ENCODE assay signal across 12 cellular contexts in genomic region chr12:45299132-45299692, GRCh38.
DNase-seq lines count a peak whose midpoint lies in the region; ATAC-seq, FAIRE-seq and TF ChIP-seq lines count a peak whose summit lies in the region.
"Had no signal": no experiment of that assay in that cellular context is flagged by ENCODE, and none has a peak within 500 bp of the region (broad histone marks: within the 10 kb centered on the region; RNA-seq: fewer than 3 reads in every experiment).

No MANE protein-coding gene starts in this region.

- TF ChIP-seq EP300 in K562 (IDR thresholded peaks at IDR 0.05; ENCODE audit: low read length): no peak; the same call in 1 of the 2 replicates

- 0 out of 3 replicates have a peak, but pooled peaks cover 4% of the 10 kb centered on the region for H3K36me3 ChIP-seq in K562 (ENCODE audit: control insufficient read depth, insufficient read depth, low read length)
- H3K36me3 ChIP-seq in left lung: peaks cover 0 to 4% of the 10 kb centered on the region in 2 donors

- H3K27me3 ChIP-seq in K562 (ENCODE audit: control insufficient read depth in 2 of 2, insufficient read depth in 2 of 2, low read length in 2 of 2) (no peaks in the 10 kb centered on the region), left lung (no peaks in the 10 kb centered on the region)
- H3K27me3 ChIP-seq: BLaER1 treated with 17β-estradiol and CSF1 and Interleukin-3, amounts not matched to agents 10 nM and 100 nM had no signal

- no peaks in the 10 kb centered on the region for H3K9me3 ChIP-seq in K562 (replicated peaks; ENCODE audit: control insufficient read depth, insufficient read depth, low read depth, low read length)
- H3K9me3 ChIP-seq in left lung: no peaks in the 10 kb centered on the region
- H3K9me3 ChIP-seq: BLaER1 treated with 17β-estradiol and CSF1 and Interleukin-3, amounts not matched to agents 10 nM and 100 nM had no signal

- in situ Hi-C loops in K562 (cut with MboI): no loop called here

- 5% methylated on average over 5 of the region's 5 CpGs for WGBS in K562 (ENCODE audit: insufficient coverage, low coverage, missing lambda C conversion rate)

- TF ChIP-seq CTCF in AG04449 (IDR thresholded peaks at IDR 0.05; ENCODE audit: insufficient read depth, low read length, missing control alignments) (no peak), K562 (IDR thresholded peaks at IDR 0.05 in 2 of 3, conservative IDR thresholded peaks at IDR 0.05 in 1 of 3; ENCODE audit: insufficient read depth in 2 of 3, low read depth in 1 of 3, low read length in 3 of 3) (no peak), left lung (IDR thresholded peaks at IDR 0.05) (no peak)

- H3K9me1 ChIP-seq in K562 (ENCODE audit: control insufficient read depth, insufficient read depth, low read length): no peaks in the 10 kb centered on the region

- no peak overlapping the region for H3K9ac ChIP-seq in K562 (ENCODE audit: insufficient read depth in 1 of 2, low read depth in 2 of 2, low read length in 2 of 2)
- H3K9ac ChIP-seq: BLaER1 treated with 17β-estradiol and CSF1 and Interleukin-3, amounts not matched to agents 10 nM and 100 nM had no signal

- FAIRE-seq in K562 (lab: Jason Lieb, UNC): peak; percentile 69

- no TSS peak for BruUV-seq in K562 (replicated peaks; lab: Mats Ljungman, UMichigan)

- no peaks in the 10 kb centered on the region for H4K20me1 ChIP-seq in K562 (replicated peaks; ENCODE audit: control insufficient read depth, insufficient read depth, low read length)

- no peak overlapping the region for H3K4me3 ChIP-seq in AG04449 (ENCODE audit: low read depth, low read length)
- H3K4me3 ChIP-seq in K562: no peak overlapping the region
- no peak overlapping the region for H3K4me3 ChIP-seq in left lung
- H3K4me3 ChIP-seq: BLaER1 treated with 17β-estradiol and CSF1 and Interleukin-3, amounts not matched to agents 10 nM and 100 nM had no signal

- no peak for TF ChIP-seq POLR2A in K562 (conservative IDR thresholded peaks at IDR 0.05)

- H2AFZ ChIP-seq in K562 (ENCODE audit: low read depth, low read length): no peak overlapping the region

- no peak; a peak in 1 of 4 replicates for TF ChIP-seq RAD21 in K562 (CRISPR knock-in tag; conservative IDR thresholded peaks at IDR 0.05 in 1 of 2, IDR thresholded peaks at IDR 0.05 in 1 of 2)

- H3K4me1 ChIP-seq in K562 (replicated peaks in 1 of 2; ENCODE audit: control insufficient read depth in 2 of 2, insufficient read depth in 2 of 2, low read length in 2 of 2): peaks cover 14 to 29% of the 10 kb centered on the region in 2 experiments
- peaks cover 5 to 6% of the 10 kb centered on the region in 2 donors for H3K4me1 ChIP-seq in left lung
- H3K4me1 ChIP-seq: BLaER1 treated with 17β-estradiol and CSF1 and Interleukin-3, amounts not matched to agents 10 nM and 100 nM had no signal

- no peaks in the 10 kb centered on the region for H3K4me1 Mint-ChIP-seq in activated naive CD4-positive, alpha-beta T cell treated with anti-CD3 and anti-CD28 coated beads for 36 hours (ENCODE audit: low read depth)

- H3K27me3 Mint-ChIP-seq in activated naive CD4-positive, alpha-beta T cell treated with anti-CD3 and anti-CD28 coated beads for 36 hours (ENCODE audit: low read depth): no peaks in the 10 kb centered on the region
- H3K27me3 Mint-ChIP-seq: brain had no signal

- H3K36me3 Mint-ChIP-seq in activated naive CD4-positive, alpha-beta T cell treated with anti-CD3 and anti-CD28 coated beads for 36 hours (ENCODE audit: low read depth): peaks cover 8% of the 10 kb centered on the region

- peak overlapping the region; percentile 62 for H3K27ac ChIP-seq in K562 (ENCODE audit: extremely low read depth, low read depth, low read length)
- H3K27ac ChIP-seq in left lung: no peak overlapping the region
- H3K27ac ChIP-seq: BLaER1 treated with 17β-estradiol and CSF1 and Interleukin-3, amounts not matched to agents 10 nM and 100 nM had no signal

- 0 out of 2 replicates have a peak overlapping the region, but pooled peaks have one; percentile 22 for H3K4me2 ChIP-seq in K562 (ENCODE audit: insufficient read depth, low read length)
- H3K4me2 ChIP-seq: BLaER1 treated with 17β-estradiol and CSF1 and Interleukin-3, amounts not matched to agents 10 nM and 100 nM had no signal

- no peaks in the 10 kb centered on the region for H3K9me3 Mint-ChIP-seq in activated naive CD4-positive, alpha-beta T cell treated with anti-CD3 and anti-CD28 coated beads for 36 hours
- H3K9me3 Mint-ChIP-seq: brain had no signal

- H3K79me2 ChIP-seq in K562 (ENCODE audit: control insufficient read depth, insufficient read depth, low read length): peaks cover 13% of the 10 kb centered on the region; the same call in 1 of the 3 replicates

- peak; percentile 89 for ATAC-seq in K562
- peak; percentile 86 for ATAC-seq in left lung

- no peak overlapping the region for H3K4me3 Mint-ChIP-seq in activated naive CD4-positive, alpha-beta T cell treated with anti-CD3 and anti-CD28 coated beads for 36 hours
- H3K4me3 Mint-ChIP-seq: brain had no signal

- DNase-seq in AG04449 (ENCODE audit: low read depth, low spot score) (peak; percentile 63), LHCN-M2 (ENCODE audit: low read depth) (peak; percentile 62), K562 (ENCODE audit: extremely low read depth in 1 of 4, low spot score in 3 of 4) (peak in 3 of 4 experiments; percentile 17 to 56 (median 36)), left lung (no peak), SK-N-DZ (ENCODE audit: low spot score) (no peak), HK-2 (ENCODE audit: unreplicated experiment) (no peak), NCI-H2171 treated with DMSO at 0.1 percent for 48 hours (lab: John Stamatoyannopoulos, UW) (no peak)
- DNase-seq in activated naive CD4-positive, alpha-beta T cell treated with anti-CD3 and anti-CD28 coated beads for 36 hours: no peak
- DNase-seq: islet precursor cell, NCI-H2029 treated with DMSO at 0.1 percent for 48 hours had no signal

- POLR2A ChIA-PET in AG04449 (lab: Yijun Ruan, JAX): interaction anchor here (1.0 kb wide), 1 partner anchor 30 kb away, joined by 3 read pairs; no protein-coding TSS in a partner anchor
- POLR2A ChIA-PET in K562 (lab: Yijun Ruan, JAX): interaction anchor here (0.5 to 2.3 kb wide), 4 partner anchors 9 to 1120 kb away, joined by 3 to 8 read pairs (median 4); no protein-coding TSS in a partner anchor

- H3K27ac Mint-ChIP-seq in activated naive CD4-positive, alpha-beta T cell treated with anti-CD3 and anti-CD28 coated beads for 36 hours: no peak overlapping the region

- intact Hi-C loops in K562 (cut with micrococcal nuclease): no loop called here
- intact Hi-C loops in left lung (cut with DNase I): no loop called here
- intact Hi-C loops in activated naive CD4-positive, alpha-beta T cell treated with anti-CD3 and anti-CD28 coated beads for 36 hours (cut with micrococcal nuclease): no loop called here

- CTCF ChIA-PET in AG04449 (lab: Yijun Ruan, JAX): interaction anchor here (1.0 to 1.4 kb wide), 3 partner anchors 12 to 16 kb away, joined by 3 to 8 read pairs (median 3); no protein-coding TSS in a partner anchor
- CTCF ChIA-PET in K562 (lab: Yijun Ruan, JAX; ENCODE audit: low intra/inter-chr PET ratio): no interaction called here
- CTCF ChIA-PET in activated naive CD4-positive, alpha-beta T cell treated with anti-CD3 and anti-CD28 coated beads for 36 hours (lab: Charles Lee): interaction anchor here (0.6 to 1.3 kb wide), 2 partner anchors 11 to 87 kb away, joined by 3 read pairs; no protein-coding TSS in a partner anchor

TF ChIP-seq in K562, 482 proteins besides CTCF, POLR2A, EP300 and RAD21 (continues in another document):
- TF ChIP-seq BCOR (IDR thresholded peaks at IDR 0.05) (peak; percentile 37; the same call in 1 of the 2 replicates), TCF3 (CRISPR knock-in tag; IDR thresholded peaks at IDR 0.05) (peak; percentile 67), ZNF778 (CRISPR knock-in tag; IDR thresholded peaks at IDR 0.05) (no peak), NCOR1 (IDR thresholded peaks at IDR 0.05) (peak; percentile 60; the same call in 1 of the 2 replicates), TEAD4 (IDR thresholded peaks at IDR 0.05; ENCODE audit: low read length) (peak; percentile 67), TEAD4 (CRISPR knock-in tag; IDR thresholded peaks at IDR 0.05; ENCODE audit: borderline replicate concordance) (no peak), MTA3 (IDR thresholded peaks at IDR 0.05; ENCODE audit: borderline replicate concordance) (no peak), ARID1B (IDR thresholded peaks at IDR 0.05) (peak; percentile 63; the same call in 1 of the 2 replicates), E2F4 (CRISPR knock-in tag; IDR thresholded peaks at IDR 0.05; ENCODE audit: low read depth) (no peak), ZNF280A (IDR thresholded peaks at IDR 0.05; ENCODE audit: low read depth, partially characterized antibody) (no peak), KDM1A (IDR thresholded peaks at IDR 0.05) (peak; percentile 48 to 53; a peak in 2 of 4 replicates), CBFA2T2 (conservative IDR thresholded peaks at IDR 0.05) (peak; percentile 75), THRAP3 (IDR thresholded peaks at IDR 0.05; ENCODE audit: borderline replicate concordance) (no peak), CBFA2T3 (IDR thresholded peaks at IDR 0.05) (peak; percentile 83), JUND (IDR thresholded peaks at IDR 0.05; ENCODE audit: borderline replicate concordance, low read depth, low read length) (peak; percentile 42; the same call in 1 of the 2 replicates), JUND (tag; IDR thresholded peaks at IDR 0.05; ENCODE audit: borderline replicate concordance, low read depth, low read length) (no peak)

Comparison
In these comparisons a context has a peak if more than half of its experiments do, and no peak if none do; other contexts are left out.
1. DNase-seq: peak in AG04449 (single experiment), LHCN-M2 (single experiment) and K562 (3 of 4); none in left lung (0 of 2), activated naive CD4-positive, alpha-beta T cell treated with anti-CD3 and anti-CD28 coated beads for 36 hours (single experiment), SK-N-DZ (single experiment), HK-2 (single experiment) and NCI-H2171 treated with DMSO at 0.1 percent for 48 hours (single experiment).